Comparison of ENCODE assay signal across 25 cellular contexts in the genomic region with DNA sequence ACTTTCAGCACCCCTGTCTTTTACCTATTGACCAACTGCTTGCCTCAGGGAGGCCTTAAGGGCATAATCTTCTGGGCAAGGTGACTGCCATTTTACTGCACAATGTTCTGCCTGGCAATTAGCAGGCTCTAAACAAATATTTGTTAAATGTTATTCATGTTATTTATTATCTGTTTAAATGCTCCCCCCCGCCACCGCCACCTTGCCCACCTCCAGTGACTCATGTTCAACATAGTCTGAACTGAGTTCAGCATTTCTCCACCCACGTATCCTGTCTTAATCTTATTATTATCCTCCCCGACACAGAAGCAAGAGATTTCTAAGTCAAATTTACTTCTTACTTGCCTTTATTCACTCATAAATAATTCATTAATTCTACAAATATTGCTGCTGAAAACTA.
DNase-seq lines count a peak whose midpoint lies in the region; ATAC-seq and TF ChIP-seq lines count a peak whose summit lies in the region.
"Had no signal": no experiment of that assay in that cellular context is flagged by ENCODE, and none has a peak within 500 bp of the region (broad histone marks: within the 10 kb centered on the region; RNA-seq: fewer than 3 reads in every experiment).

No MANE protein-coding gene starts in this region.

- H3K9me3 Mint-ChIP-seq in GM23338, result peaks cover 43% of the 10 kb centered on the region

- no peak for TF ChIP-seq CTCF in GM23338 (conservative IDR thresholded peaks at IDR 0.05; ENCODE audit: low read depth in 2 of 2)

- H3K27ac ChIP-seq in GM23338 (ENCODE audit: low read depth) (no peak overlapping the region), neuronal stem cell (replicated peaks; ENCODE audit: low read length) (no peak overlapping the region)
- H3K27ac ChIP-seq: 22Rv1, KMS-11, Peyer's patch had no signal

- ATAC-seq in GM23338 (no peak), HG03135 (IDR thresholded peaks at IDR 0.05; ENCODE audit: unreplicated experiment) (no peak), GM19324 (IDR thresholded peaks at IDR 0.05; ENCODE audit: low FRiP score, unreplicated experiment) (no peak)
- ATAC-seq: SK-N-SH treated with all-trans-retinoic acid at 6 μM for 48 hours had no signal

- H3K23ac ChIP-seq in neuronal stem cell (ENCODE audit: low read depth, low read length, poor library complexity), result no peak overlapping the region

- H2BK5ac ChIP-seq in neuronal stem cell (ENCODE audit: low read length), result no peak overlapping the region

- H3K4me3 Mint-ChIP-seq in GM23338, result no peak overlapping the region
- H3K4me3 Mint-ChIP-seq: CD8-positive, alpha-beta memory T cell had no signal

- peaks cover 0 to 4% of the 10 kb centered on the region in 2 donors for H3K9me3 ChIP-seq in neuronal stem cell (replicated peaks in 1 of 2; ENCODE audit: control insufficient read depth in 2 of 2, insufficient read depth in 1 of 2, low read depth in 1 of 2, low read length in 2 of 2)

- H2BK120ac ChIP-seq in neuronal stem cell (ENCODE audit: low read depth, low read length), result no peak overlapping the region

- H3K9me2 ChIP-seq in GM23338 (ENCODE audit: insufficient read depth), result peaks cover 7% of the 10 kb centered on the region; the same call in 1 of the 2 replicates

- H3K36me3 Mint-ChIP-seq in GM23338 (ENCODE audit: low read depth), result peaks cover 34% of the 10 kb centered on the region
- H3K36me3 Mint-ChIP-seq: CD8-positive, alpha-beta memory T cell had no signal

- no peak overlapping the region for H4K91ac ChIP-seq in neuronal stem cell (ENCODE audit: low read depth, low read length, poor library complexity)

- H3K4ac ChIP-seq in neuronal stem cell (ENCODE audit: low read length), result no peak overlapping the region

- H3K4me1 ChIP-seq in GM23338 (ENCODE audit: insufficient read depth) (no peaks in the 10 kb centered on the region), neuronal stem cell (ENCODE audit: control insufficient read depth in 2 of 2, insufficient read depth in 1 of 2, low read depth in 1 of 2, low read length in 2 of 2) (no peaks in the 10 kb centered on the region)
- H3K4me1 ChIP-seq: Peyer's patch had no signal

- H2AFZ ChIP-seq in GM23338, result peak overlapping the region; percentile 90
- H2AFZ ChIP-seq in neuronal stem cell (ENCODE audit: low read length), result peak overlapping the region; percentile 46

- no peak overlapping the region for H2BK15ac ChIP-seq in neuronal stem cell (ENCODE audit: low read length)

- no peak overlapping the region for H4K8ac ChIP-seq in neuronal stem cell (ENCODE audit: low read depth, low read length)

- no peaks in the 10 kb centered on the region for H3K79me1 ChIP-seq in neuronal stem cell (ENCODE audit: low read depth, low read length)

- no peak overlapping the region for H3K27ac Mint-ChIP-seq in GM23338
- H3K27ac Mint-ChIP-seq: CD8-positive, alpha-beta memory T cell had no signal

- no peak overlapping the region for H3K9ac ChIP-seq in neuronal stem cell (ENCODE audit: low read depth, low read length, poor library complexity)
- H3K9ac ChIP-seq: KMS-11 had no signal

- H3K4me1 Mint-ChIP-seq in GM23338, result peaks cover 7% of the 10 kb centered on the region
- H3K4me1 Mint-ChIP-seq: CD8-positive, alpha-beta memory T cell had no signal

- DNase-seq in NCI-H1417 (lab: John Stamatoyannopoulos, UW), result peak in 2 of 3 experiments; percentile 40 to 71
- DNase-seq in NCI-H1417 treated with DMSO at 0.1 percent for 48 hours (lab: John Stamatoyannopoulos, UW), result no peak
- no peak for DNase-seq in GM23338 (ENCODE audit: low spot score)
- peak; percentile 3 for DNase-seq in astrocyte of the hippocampus (ENCODE audit: low read depth, low spot score)
- no peak for DNase-seq in neuronal stem cell (ENCODE audit: low spot score)
- DNase-seq in activated gamma-delta T cell treated with Interleukin-2 at 50 U/mL for 16 hours, result no peak
- DNase-seq: AML-193; C1 segment of cervical spinal cord; GDM1; IMR-90; MV-4-11; NCI-H1105 treated with DMSO at 0.1 percent for 48 hours; NCI-H1694 treated with DMSO at 0.1 percent for 48 hours; NCI-H2081 treated with DMSO at 0.1 percent for 48 hours; NCI-H2171 treated with DMSO at 0.1 percent for 48 hours; NCI-H446; NCI-H526 treated with DMSO at 0.1 percent for 48 hours; NK-92 treated with Interleukin-12 subunit alpha and Interleukin-12 subunit beta, amount 100 ng/mL, for 24 hours; Peyer's patch had no signal

- no peaks in the 10 kb centered on the region for H3F3A ChIP-seq in GM23338 (replicated peaks; ENCODE audit: low read depth)

- H3K36me3 ChIP-seq in GM23338 (ENCODE audit: insufficient read depth) (peaks cover 7% of the 10 kb centered on the region; the same call in 1 of the 2 replicates), neuronal stem cell (replicated peaks in 1 of 2; ENCODE audit: control insufficient read depth in 2 of 2, insufficient read depth in 2 of 2, low read length in 2 of 2) (no peaks in the 10 kb centered on the region)
- H3K36me3 ChIP-seq: Peyer's patch had no signal

- H3K27me3 ChIP-seq in GM23338 (ENCODE audit: insufficient read depth), result no peaks in the 10 kb centered on the region
- no peaks in the 10 kb centered on the region for H3K27me3 ChIP-seq in neuronal stem cell (ENCODE audit: control insufficient read depth in 3 of 3, insufficient read depth in 3 of 3, low read depth in 1 of 3, low read length in 3 of 3)
- H3K27me3 ChIP-seq: Peyer's patch had no signal

- no peak overlapping the region for H2BK12ac ChIP-seq in neuronal stem cell (ENCODE audit: low read length)

- no peak overlapping the region for H2AK5ac ChIP-seq in neuronal stem cell (ENCODE audit: low read depth, low read length)

- H3K18ac ChIP-seq in neuronal stem cell (ENCODE audit: low read length), result no peak overlapping the region

- no CpG with 5 or more reads among the region's 4 CpGs for WGBS in neuronal stem cell (ENCODE audit: extremely low coverage in 2 of 2, insufficient read length in 2 of 2, insufficient replicate concordance in 1 of 2), 2 donors

- H3K79me2 ChIP-seq in GM23338 (replicated peaks; ENCODE audit: insufficient read depth), result no peaks in the 10 kb centered on the region

- H3K4me3 ChIP-seq in GM23338 (no peak overlapping the region), neuronal stem cell (ENCODE audit: low read length in 2 of 2) (no peak overlapping the region)
- H3K4me3 ChIP-seq: Peyer's patch had no signal

- no peak overlapping the region for H3K4me2 ChIP-seq in GM23338
- no peak overlapping the region for H3K4me2 ChIP-seq in neuronal stem cell (ENCODE audit: insufficient read depth, low read length, poor library complexity, severe bottlenecking)
- H3K4me2 ChIP-seq: KMS-11 had no signal

- H3K14ac ChIP-seq in neuronal stem cell (ENCODE audit: low read length), result no peak overlapping the region

- H4K20me1 ChIP-seq in GM23338 (replicated peaks; ENCODE audit: insufficient read depth), result no peaks in the 10 kb centered on the region

- H3K27me3 Mint-ChIP-seq in GM23338 (ENCODE audit: insufficient read depth, low read depth, poor library complexity), result peaks cover 2% of the 10 kb centered on the region
- H3K27me3 Mint-ChIP-seq: CD8-positive, alpha-beta memory T cell had no signal

TF ChIP-seq in GM23338, 12 proteins besides CTCF, POLR2A, EP300 and RAD21 (continues in another document):
- TF ChIP-seq, protein P1, sequence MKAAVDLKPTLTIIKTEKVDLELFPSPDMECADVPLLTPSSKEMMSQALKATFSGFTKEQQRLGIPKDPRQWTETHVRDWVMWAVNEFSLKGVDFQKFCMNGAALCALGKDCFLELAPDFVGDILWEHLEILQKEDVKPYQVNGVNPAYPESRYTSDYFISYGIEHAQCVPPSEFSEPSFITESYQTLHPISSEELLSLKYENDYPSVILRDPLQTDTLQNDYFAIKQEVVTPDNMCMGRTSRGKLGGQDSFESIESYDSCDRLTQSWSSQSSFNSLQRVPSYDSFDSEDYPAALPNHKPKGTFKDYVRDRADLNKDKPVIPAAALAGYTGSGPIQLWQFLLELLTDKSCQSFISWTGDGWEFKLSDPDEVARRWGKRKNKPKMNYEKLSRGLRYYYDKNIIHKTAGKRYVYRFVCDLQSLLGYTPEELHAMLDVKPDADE (IDR thresholded peaks at IDR 0.05), result no peak
- TF ChIP-seq ZNF331 (CRISPR knock-in tag; IDR thresholded peaks at IDR 0.05; ENCODE audit: low read depth), result no peak
- TF ChIP-seq JUNB (IDR thresholded peaks at IDR 0.05; ENCODE audit: unreplicated experiment), result no peak

Comparison
In these comparisons a context has a peak if more than half of its experiments do, and no peak if none do; other contexts are left out.
1. DNase-seq: peak in NCI-H1417 (2 of 3) and astrocyte of the hippocampus (single experiment); none in NCI-H1417 treated with DMSO at 0.1 percent for 48 hours (single experiment), GM23338 (single experiment), neuronal stem cell (single experiment) and activated gamma-delta T cell treated with Interleukin-2 at 50 U/mL for 16 hours (single experiment).